ENCODE assay signal across 10 cellular contexts in genomic region chr20:8155848-8156602, GRCh38. TPM values are rescaled to one million over a fixed set of nuclear protein-coding genes. Genes with fewer than 3 reads are reported as not detected.
DNase-seq lines count a peak whose midpoint lies in the region; ATAC-seq and TF ChIP-seq lines count a peak whose summit lies in the region.
"Had no signal": no experiment of that assay in that cellular context is flagged by ENCODE, and none has a peak within 500 bp of the region (broad histone marks: within the 10 kb centered on the region; RNA-seq: fewer than 3 reads in every experiment).

No MANE protein-coding gene starts in this region.

- H3K4me2 ChIP-seq in BLaER1 = peak overlapping the region; percentile 65
- H3K4me2 ChIP-seq in hepatocyte = peak overlapping the region; percentile 15

- TF ChIP-seq CTCF in hepatocyte (IDR thresholded peaks at IDR 0.05; ENCODE audit: poor library complexity) = no peak

- H3K9ac ChIP-seq in BLaER1 = no peak overlapping the region

- peaks cover 63% of the 10 kb centered on the region for H3K4me1 ChIP-seq in BLaER1
- peaks cover 15% of the 10 kb centered on the region for H3K4me1 ChIP-seq in hepatocyte (ENCODE audit: insufficient read depth)

- no peaks in the 10 kb centered on the region for H3K9me2 ChIP-seq in hepatocyte (replicated peaks; ENCODE audit: insufficient read depth)

- peak; percentile 60 for DNase-seq in SW480 (ENCODE audit: low spot score)
- DNase-seq in hepatocyte (ENCODE audit: low spot score) = no peak
- DNase-seq in NCI-H345 treated with DMSO at 0.1 percent for 48 hours (lab: John Stamatoyannopoulos, UW; ENCODE audit: unreplicated experiment) = no peak
- DNase-seq in occipital lobe (lab: John Stamatoyannopoulos, UW) = no peak
- DNase-seq in NCI-H1436 treated with DMSO at 0.1 percent for 48 hours (lab: John Stamatoyannopoulos, UW) = no peak
- no peak for DNase-seq in amygdala (lab: John Stamatoyannopoulos, UW)
- DNase-seq: CD4-positive, CD25-positive, alpha-beta regulatory T cell; NCI-H187 had no signal

- peaks cover 18% of the 10 kb centered on the region for H3K36me3 ChIP-seq in BLaER1
- no peaks in the 10 kb centered on the region for H3K36me3 ChIP-seq in hepatocyte (replicated peaks; ENCODE audit: insufficient read depth, low read depth)

- no peaks in the 10 kb centered on the region for H3K27me3 ChIP-seq in BLaER1
- H3K27me3 ChIP-seq in hepatocyte = no peaks in the 10 kb centered on the region

- H3K9me3 ChIP-seq in BLaER1 (peaks cover 28% of the 10 kb centered on the region), hepatocyte (ENCODE audit: low read depth) (no peaks in the 10 kb centered on the region)

- WGBS in hepatocyte (ENCODE audit: low lambda C conversion rate, missing lambda C conversion rate) = 70% methylated on average over 2 of the region's 2 CpGs

- peak overlapping the region; percentile 27; the same call in 1 of the 2 replicates for H3K27ac ChIP-seq in BLaER1
- H3K27ac ChIP-seq in hepatocyte = peak overlapping the region; percentile 49

- H3K79me2 ChIP-seq in hepatocyte = no peaks in the 10 kb centered on the region

- no peak overlapping the region for H2AFZ ChIP-seq in hepatocyte

- peak; percentile 10 for ATAC-seq in GM19452 (IDR thresholded peaks at IDR 0.05; ENCODE audit: unreplicated experiment)

- H3K4me3 ChIP-seq in BLaER1 (no peak overlapping the region), hepatocyte (no peak overlapping the region)

- no peaks in the 10 kb centered on the region for H4K20me1 ChIP-seq in BLaER1
- no peaks in the 10 kb centered on the region for H4K20me1 ChIP-seq in hepatocyte (ENCODE audit: insufficient read depth, poor library complexity, severe bottlenecking)

RNA-seq across cellular contexts. Expression of gene PLCB1, which starts 24.0 kb away (rescaled TPM):
- total RNA-seq in hepatocyte (12.4 and 20.5 TPM in 2 replicates), occipital lobe (72.5 TPM)
- 6.7 and 7.2 TPM in 2 replicates for polyA plus RNA-seq in hepatocyte
